ENCODE assay signal across 25 cellular contexts in the genomic region with DNA sequence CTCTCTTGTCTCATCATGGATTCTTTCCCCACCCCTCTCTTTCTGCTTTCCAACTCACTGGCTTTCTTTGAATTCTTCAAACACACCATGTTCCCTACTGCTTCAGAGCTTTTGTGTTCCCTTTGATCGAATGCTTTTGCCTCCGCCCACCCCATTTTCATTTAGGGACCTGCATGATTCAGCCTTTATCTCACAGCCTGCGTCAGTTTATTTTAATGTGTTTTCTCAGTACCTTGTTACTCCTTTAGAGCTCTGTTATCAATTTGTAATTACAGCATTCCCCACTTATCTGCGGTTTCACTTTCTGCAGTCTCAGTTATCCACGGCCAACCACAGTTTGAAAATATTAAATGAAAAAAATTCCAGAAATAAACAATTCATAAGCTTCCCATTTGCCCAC.
A peak's percentile ranks its signal among the peaks of the same experiment; 100 is the strongest.
DNase-seq lines count a peak whose midpoint lies in the region; ATAC-seq and TF ChIP-seq lines count a peak whose summit lies in the region.
"Had no signal": no experiment of that assay in that cellular context is flagged by ENCODE, and none has a peak within 500 bp of the region (broad histone marks: within the 10 kb centered on the region; RNA-seq: fewer than 3 reads in every experiment).

No MANE protein-coding gene starts in this region.

- H2BK120ac ChIP-seq in neuronal stem cell (ENCODE audit: low read depth, low read length) = no peak overlapping the region

- no peak overlapping the region for H3K23ac ChIP-seq in neuronal stem cell (ENCODE audit: low read depth, low read length, poor library complexity)

- H4K20me1 ChIP-seq in MM.1S (ENCODE audit: insufficient read depth, low read length) = no peaks in the 10 kb centered on the region

- no peaks in the 10 kb centered on the region for H3K79me1 ChIP-seq in neuronal stem cell (ENCODE audit: low read depth, low read length)

- no peak overlapping the region for H2BK5ac ChIP-seq in neuronal stem cell (ENCODE audit: low read length)

- no peak overlapping the region for H3K27ac Mint-ChIP-seq in naive thymus-derived CD8-positive, alpha-beta T cell
- H3K27ac Mint-ChIP-seq: activated naive CD4-positive, alpha-beta T cell treated with anti-CD3 and anti-CD28 coated beads, Interleukin-2, amount 10 ng/mL, durations not matched to agents 7 days and 5 days; CD8-positive, alpha-beta memory T cell; naive thymus-derived CD4-positive, alpha-beta T cell; T-cell had no signal

- no peak for ATAC-seq in naive thymus-derived CD8-positive, alpha-beta T cell
- ATAC-seq: naive thymus-derived CD4-positive, alpha-beta T cell; T-cell had no signal

- H3K4me3 ChIP-seq in endocrine pancreas (ENCODE audit: control insufficient read depth, insufficient read depth, low read length) (peak overlapping the region; percentile 10), neuronal stem cell (ENCODE audit: low read length in 2 of 2) (no peak overlapping the region), MM.1S (ENCODE audit: low read length) (no peak overlapping the region)
- H3K4me3 ChIP-seq: breast epithelium, HAP-1, prostate gland, spleen, uterus had no signal

- H3K36me3 ChIP-seq in endocrine pancreas (ENCODE audit: control insufficient read depth, insufficient read depth, low read length) (no peaks in the 10 kb centered on the region), neuronal stem cell (replicated peaks in 1 of 2; ENCODE audit: control insufficient read depth in 2 of 2, insufficient read depth in 2 of 2, low read length in 2 of 2) (no peaks in the 10 kb centered on the region), MM.1S (replicated peaks; ENCODE audit: insufficient read depth, low read length) (no peaks in the 10 kb centered on the region)
- H3K36me3 ChIP-seq: breast epithelium, HAP-1, prostate gland, spleen, uterus had no signal

- H3K4ac ChIP-seq in neuronal stem cell (ENCODE audit: low read length) = no peak overlapping the region

- H3K27me3 Mint-ChIP-seq in naive thymus-derived CD8-positive, alpha-beta T cell = peaks cover 0 to 15% (median 3%) of the 10 kb centered on the region in 5 donors
- H3K27me3 Mint-ChIP-seq: activated naive CD4-positive, alpha-beta T cell treated with anti-CD3 and anti-CD28 coated beads, Interleukin-2, amount 10 ng/mL, durations not matched to agents 7 days and 5 days had no signal

- H3K4me2 ChIP-seq in neuronal stem cell (ENCODE audit: insufficient read depth, low read length, poor library complexity, severe bottlenecking) = no peak overlapping the region
- H3K4me2 ChIP-seq in MM.1S (ENCODE audit: low read depth, low read length) = no peak overlapping the region

- no peaks in the 10 kb centered on the region for H3K9me2 ChIP-seq in MM.1S (replicated peaks; ENCODE audit: insufficient read depth, low read length)

- H3K4me1 ChIP-seq in endocrine pancreas (ENCODE audit: control insufficient read depth, insufficient read depth, low read length) (no peaks in the 10 kb centered on the region), neuronal stem cell (ENCODE audit: control insufficient read depth in 2 of 2, insufficient read depth in 1 of 2, low read depth in 1 of 2, low read length in 2 of 2) (peaks cover 2% of the 10 kb centered on the region in 2 donors), MM.1S (ENCODE audit: low read length) (no peaks in the 10 kb centered on the region)
- H3K4me1 ChIP-seq: breast epithelium, HAP-1, prostate gland, spleen, uterus had no signal

- no peaks in the 10 kb centered on the region for H3K36me3 Mint-ChIP-seq in naive thymus-derived CD8-positive, alpha-beta T cell
- H3K36me3 Mint-ChIP-seq: activated naive CD4-positive, alpha-beta T cell treated with anti-CD3 and anti-CD28 coated beads, Interleukin-2, amount 10 ng/mL, durations not matched to agents 7 days and 5 days; CD8-positive, alpha-beta memory T cell; naive thymus-derived CD4-positive, alpha-beta T cell; T-cell had no signal

- no peak overlapping the region for H3K18ac ChIP-seq in neuronal stem cell (ENCODE audit: low read length)

- H3K9me3 ChIP-seq in endocrine pancreas (ENCODE audit: control insufficient read depth, low read length) (no peaks in the 10 kb centered on the region), neuronal stem cell (replicated peaks in 1 of 2; ENCODE audit: control insufficient read depth in 2 of 2, insufficient read depth in 1 of 2, low read depth in 1 of 2, low read length in 2 of 2) (no peaks in the 10 kb centered on the region), MM.1S (replicated peaks; ENCODE audit: insufficient read depth, low read length) (no peaks in the 10 kb centered on the region)
- H3K9me3 ChIP-seq: breast epithelium, HAP-1, prostate gland, spleen, uterus had no signal

- WGBS in neuronal stem cell (ENCODE audit: extremely low coverage in 2 of 2, insufficient read length in 2 of 2, insufficient replicate concordance in 1 of 2), 2 donors = no CpG with 5 or more reads among the region's 5 CpGs

- H3K9me3 Mint-ChIP-seq in naive thymus-derived CD8-positive, alpha-beta T cell = peaks cover 0 to 13% (median 0%) of the 10 kb centered on the region in 9 donors

- H3K79me2 ChIP-seq in MM.1S (ENCODE audit: low read length) = no peaks in the 10 kb centered on the region

- H3K27me3 ChIP-seq in endocrine pancreas (ENCODE audit: control insufficient read depth, insufficient read depth, low read length) (no peaks in the 10 kb centered on the region), neuronal stem cell (ENCODE audit: control insufficient read depth in 3 of 3, insufficient read depth in 3 of 3, low read depth in 1 of 3, low read length in 3 of 3) (peaks cover 0 to 6% (median 0%) of the 10 kb centered on the region in 3 experiments), MM.1S (replicated peaks; ENCODE audit: insufficient read depth, low read length) (no peaks in the 10 kb centered on the region)
- H3K27me3 ChIP-seq: breast epithelium, spleen, uterus had no signal

- H2AFZ ChIP-seq in neuronal stem cell (ENCODE audit: low read length) (peak overlapping the region; percentile 29), MM.1S (ENCODE audit: low read length) (no peak overlapping the region)

- H2AK5ac ChIP-seq in neuronal stem cell (ENCODE audit: low read depth, low read length) = no peak overlapping the region

- H3K14ac ChIP-seq in neuronal stem cell (ENCODE audit: low read length) = no peak overlapping the region

- H3K27ac ChIP-seq in neuronal stem cell (replicated peaks; ENCODE audit: low read length) (no peak overlapping the region), MM.1S (ENCODE audit: low read length) (no peak overlapping the region)
- H3K27ac ChIP-seq: breast epithelium, epithelial cell of prostate, prostate gland, spleen, uterus had no signal

- H3K4me3 Mint-ChIP-seq in naive thymus-derived CD8-positive, alpha-beta T cell = no peak overlapping the region
- H3K4me3 Mint-ChIP-seq: activated naive CD4-positive, alpha-beta T cell treated with anti-CD3 and anti-CD28 coated beads, Interleukin-2, amount 10 ng/mL, durations not matched to agents 7 days and 5 days; CD8-positive, alpha-beta memory T cell; naive thymus-derived CD4-positive, alpha-beta T cell; T-cell had no signal

- H3K9ac ChIP-seq in endocrine pancreas (ENCODE audit: control insufficient read depth, insufficient read depth, low read length) (no peak overlapping the region), neuronal stem cell (ENCODE audit: low read depth, low read length, poor library complexity) (no peak overlapping the region), MM.1S (ENCODE audit: low read length) (no peak overlapping the region)

- H4K91ac ChIP-seq in neuronal stem cell (ENCODE audit: low read depth, low read length, poor library complexity) = no peak overlapping the region

- POLR2A ChIA-PET in naive thymus-derived CD8-positive, alpha-beta T cell (lab: Charles Lee) = no interaction called here

- TF ChIP-seq CTCF in MM.1S (IDR thresholded peaks at IDR 0.05; ENCODE audit: low read length) = no peak

- H2BK15ac ChIP-seq in neuronal stem cell (ENCODE audit: low read length) = no peak overlapping the region

- H2BK12ac ChIP-seq in neuronal stem cell (ENCODE audit: low read length) = no peak overlapping the region

- no peaks in the 10 kb centered on the region for H3K4me1 Mint-ChIP-seq in naive thymus-derived CD8-positive, alpha-beta T cell
- H3K4me1 Mint-ChIP-seq: activated naive CD4-positive, alpha-beta T cell treated with anti-CD3 and anti-CD28 coated beads, Interleukin-2, amount 10 ng/mL, durations not matched to agents 7 days and 5 days; CD8-positive, alpha-beta memory T cell; naive thymus-derived CD4-positive, alpha-beta T cell; T-cell had no signal

- no peaks in the 10 kb centered on the region for H3F3A ChIP-seq in MM.1S (ENCODE audit: insufficient read depth, low read length)

- no peak overlapping the region for H4K8ac ChIP-seq in neuronal stem cell (ENCODE audit: low read depth, low read length)

- DNase-seq in H4 (ENCODE audit: low spot score) (peak; percentile 8), NCI-H748 treated with DMSO at 0.1 percent for 48 hours (lab: John Stamatoyannopoulos, UW) (peak; percentile 21), neuronal stem cell (ENCODE audit: low spot score) (peak; percentile 5), MM.1S (no peak), NCI-H1092 (lab: John Stamatoyannopoulos, UW) (no peak), NOMO-1 treated with dmso at 0.1 percent for 144 hours (lab: John Stamatoyannopoulos, UW; ENCODE audit: unreplicated experiment) (no peak)
- no peak for DNase-seq in naive thymus-derived CD8-positive, alpha-beta T cell
- DNase-seq: activated CD4-positive, alpha-beta T cell treated with anti-CD3 and anti-CD28 coated beads, Interleukin-2, amount 50 U/mL, for 48 hours; activated naive CD4-positive, alpha-beta T cell treated with anti-CD3 and anti-CD28 coated beads, Interleukin-2, amount 10 ng/mL, durations not matched to agents 7 days and 5 days; activated T-cell treated with anti-CD3 and anti-CD28 coated beads, Interleukin-2, amount 50 U/mL, for 1 hour; CD8-positive, alpha-beta memory T cell; dermis blood vessel endothelial cell; DND-41; naive thymus-derived CD4-positive, alpha-beta T cell; NCI-H1436; NCI-H2171 treated with DMSO at 0.1 percent for 48 hours; spleen; stimulated activated CD8-positive, alpha-beta memory T cell treated with anti-CD3 and anti-CD28 coated beads, Interleukin-4, amount 100 ng/mL, for 48 hours; T-cell; uterus had no signal

Comparison
In these comparisons a context has a peak if more than half of its experiments do, and no peak if none do; other contexts are left out.
1. DNase-seq: peak in H4 (single experiment), NCI-H748 treated with DMSO at 0.1 percent for 48 hours (single experiment) and neuronal stem cell (single experiment); none in MM.1S (single experiment), NCI-H1092 (single experiment), naive thymus-derived CD8-positive, alpha-beta T cell (0 of 10) and NOMO-1 treated with dmso at 0.1 percent for 144 hours (single experiment).